ENCODE assay signal across 11 cellular contexts in genomic region chr2:238528953-238529781, GRCh38.
DNase-seq lines count a peak whose midpoint lies in the region; ATAC-seq lines count a peak whose summit lies in the region.
"Had no signal": no experiment of that assay in that cellular context is flagged by ENCODE, and none has a peak within 500 bp of the region (broad histone marks: within the 10 kb centered on the region; RNA-seq: fewer than 3 reads in every experiment).

No MANE protein-coding gene starts in this region.

- no peaks in the 10 kb centered on the region for H4K20me1 ChIP-seq in BLaER1

- H3K4me3 ChIP-seq in BLaER1 = no peak overlapping the region

- peaks cover 49% of the 10 kb centered on the region for H3K4me1 ChIP-seq in BLaER1

- DNase-seq in NCI-H1092 (lab: John Stamatoyannopoulos, UW) = peak; percentile 62
- peak; percentile 13 for DNase-seq in SW480 (ENCODE audit: low spot score)
- no peak for DNase-seq in left lobe of liver (ENCODE audit: low spot score)
- DNase-seq in substantia nigra (lab: John Stamatoyannopoulos, UW) = no peak
- DNase-seq in activated CD8-positive, alpha-beta memory T cell treated with anti-CD3 and anti-CD28 coated beads, Interleukin-2, amount 50 U/mL, for 4 hours = no peak
- DNase-seq: activated CD4-positive, alpha-beta memory T cell treated with anti-CD3 and anti-CD28 coated beads for 36 hours; KBM-7; RPMI8226 had no signal

- peak; percentile 63 for ATAC-seq in left lobe of liver
- ATAC-seq in GM19324 (IDR thresholded peaks at IDR 0.05; ENCODE audit: low FRiP score, unreplicated experiment) = no peak
- no peak for ATAC-seq in HG02852 (IDR thresholded peaks at IDR 0.05; ENCODE audit: unreplicated experiment)

- no peak overlapping the region for H3K27ac ChIP-seq in BLaER1
- no peak overlapping the region for H3K27ac ChIP-seq in substantia nigra (ENCODE audit: low read depth, low read length, poor library complexity, severe bottlenecking)

- no peaks in the 10 kb centered on the region for H3K27me3 ChIP-seq in BLaER1

- no peak overlapping the region for H3K9ac ChIP-seq in BLaER1

- 0 out of 2 replicates have a peak overlapping the region, but pooled peaks have one; percentile 95 for H3K4me2 ChIP-seq in BLaER1

- peaks cover 8% of the 10 kb centered on the region for H3K36me3 ChIP-seq in BLaER1

- peaks cover 51% of the 10 kb centered on the region for H3K9me3 ChIP-seq in BLaER1

Comparison
In these comparisons a context has a peak if more than half of its experiments do, and no peak if none do; other contexts are left out.
1. DNase-seq: peak in NCI-H1092 (single experiment) and SW480 (single experiment); none in left lobe of liver (single experiment), substantia nigra (0 of 49) and activated CD8-positive, alpha-beta memory T cell treated with anti-CD3 and anti-CD28 coated beads, Interleukin-2, amount 50 U/mL, for 4 hours (single experiment).